8 cellular contexts compared by ENCODE assay signal in genomic region chr6:291148-291696, GRCh38. TPM values are rescaled to one million over a fixed set of nuclear protein-coding genes. Genes with fewer than 3 reads are reported as not detected.
A peak's percentile ranks its signal among the peaks of the same experiment; 100 is the strongest.
DNase-seq lines count a peak whose midpoint lies in the region; TF ChIP-seq lines count a peak whose summit lies in the region.

No MANE protein-coding gene starts in this region.

- H2AFZ ChIP-seq in OCI-LY7 (ENCODE audit: low read length) = peak overlapping the region; percentile 8; the same call in 1 of the 2 replicates

- H3K27me3 ChIP-seq in ovary = no peaks in the 10 kb centered on the region

- H3K36me3 ChIP-seq in OCI-LY7 (ENCODE audit: insufficient read depth, low read length) (no peaks in the 10 kb centered on the region), ovary (no peaks in the 10 kb centered on the region)

- H3K4me2 ChIP-seq in OCI-LY7 (ENCODE audit: low read length) = peak overlapping the region; percentile 95

- TF ChIP-seq EP300 in ovary (IDR thresholded peaks at IDR 0.05) = no peak

- H4K20me1 ChIP-seq in OCI-LY7 (ENCODE audit: insufficient read depth, low read length) = no peaks in the 10 kb centered on the region

- intact Hi-C loops in OCI-LY7 (cut with micrococcal nuclease; ENCODE audit: unreplicated experiment) = loop anchor here (2.0 kb wide), 1 partner anchor 32 kb away; no protein-coding TSS in a partner anchor
- intact Hi-C loops in ovary (cut with DNase I) = no loop called here

- 41 to 48% (median 46%) methylated on average over 8 of the region's 8 CpGs for WGBS in ovary, 3 donors

- POLR2A ChIA-PET in OCI-LY7 (lab: Charles Lee) = interaction anchor here (0.9 to 2.7 kb wide), 3 partner anchors 22 to 69 kb away, joined by 3 to 8 read pairs (median 3); no protein-coding TSS in a partner anchor

- H3K4me1 ChIP-seq in OCI-LY7 (ENCODE audit: insufficient read depth, low read length, poor library complexity, severe bottlenecking) (peaks cover 65% of the 10 kb centered on the region), ovary (ENCODE audit: insufficient read depth) (no peaks in the 10 kb centered on the region)

- TF ChIP-seq POLR2A in ovary (IDR thresholded peaks at IDR 0.05) = no peak

- H3K4me3 ChIP-seq in OCI-LY7 (ENCODE audit: low read depth, low read length, poor library complexity, severe bottlenecking) (peak overlapping the region; percentile 80), ovary (peak overlapping the region; percentile 64)

- TF ChIP-seq CTCF in OCI-LY7 (conservative IDR thresholded peaks at IDR 0.05; ENCODE audit: low read length) (no peak), ovary (IDR thresholded peaks at IDR 0.05) (no peak)

- TSS peak; percentile 68 for BruUV-seq in OCI-LY7 (replicated peaks; lab: Mats Ljungman, UMichigan)

- CTCF ChIA-PET in OCI-LY7 (lab: Charles Lee; ENCODE audit: unreplicated experiment) = no interaction called here

- peak overlapping the region; percentile 88 for H3K27ac ChIP-seq in OCI-LY7 (ENCODE audit: low read depth, low read length, poor library complexity, severe bottlenecking)
- H3K27ac ChIP-seq in epithelial cell of prostate = peak overlapping the region; percentile 96
- H3K27ac ChIP-seq in ovary = peak overlapping the region; percentile 91 to 92

- no peaks in the 10 kb centered on the region for H3K9me3 ChIP-seq in OCI-LY7 (ENCODE audit: low read length)
- no peaks in the 10 kb centered on the region for H3K9me3 ChIP-seq in ovary

- peak; percentile 15 for DNase-seq in EL
- DNase-seq in OCI-LY7 (ENCODE audit: low spot score) = peak; percentile 41
- DNase-seq in epithelial cell of prostate (ENCODE audit: low read depth, low spot score) = peak; percentile 60
- no peak for DNase-seq in ovary
- DNase-seq in cerebellar nuclear complex (lab: John Stamatoyannopoulos, UW) = no peak
- no peak for DNase-seq in NCI-H1417 (lab: John Stamatoyannopoulos, UW)
- DNase-seq in NCI-H2196 treated with DMSO at 0.1 percent for 48 hours (lab: John Stamatoyannopoulos, UW; ENCODE audit: unreplicated experiment) = no peak
- DNase-seq in iPS-NIHi11 (ENCODE audit: low spot score) = no peak

- no peaks in the 10 kb centered on the region for H3K9me2 ChIP-seq in OCI-LY7 (ENCODE audit: insufficient read depth, low read length)

- peaks cover 36% of the 10 kb centered on the region for H3K79me2 ChIP-seq in OCI-LY7 (ENCODE audit: insufficient read depth, low read depth, low read length)

RNA-seq across cellular contexts. Expression of gene DUSP22, which starts 1.1 kb away (rescaled TPM):
- 133 and 149 TPM in 2 replicates for total RNA-seq in OCI-LY7 (2014; rRNA removed; shearing (Covaris generic))
- total RNA-seq in OCI-LY7 (2022) (171 and 215 TPM in 2 replicates), ovary (10 to 100 TPM; 25.3 to 35.0 (median 29.3) TPM)
- 10 to 100 TPM; 24.7 to 29.7 TPM for polyA plus RNA-seq in ovary

Comparison
In these comparisons a context has a peak if more than half of its experiments do, and no peak if none do; other contexts are left out.
1. DNase-seq: peak in EL (single experiment), OCI-LY7 (single experiment) and epithelial cell of prostate (single experiment); none in ovary (0 of 5), cerebellar nuclear complex (0 of 2), NCI-H1417 (0 of 3), NCI-H2196 treated with DMSO at 0.1 percent for 48 hours (single experiment) and iPS-NIHi11 (single experiment).
2. Peak in every context shown above with its lines, with median percentiles within 50 percentile points of each other: H3K27ac ChIP-seq.